ENCODE assay signal across 17 cellular contexts in genomic region chr6:75436869-75437268, GRCh38. TPM values are rescaled to one million over a fixed set of nuclear protein-coding genes. Genes with fewer than 3 reads are reported as not detected.
DNase-seq lines count a peak whose midpoint lies in the region; ATAC-seq and TF ChIP-seq lines count a peak whose summit lies in the region.
"Had no signal": no experiment of that assay in that cellular context is flagged by ENCODE, and none has a peak within 500 bp of the region (broad histone marks: within the 10 kb centered on the region; RNA-seq: fewer than 3 reads in every experiment).

No MANE protein-coding gene starts in this region.

- H3K9me3 ChIP-seq in right cardiac atrium (ENCODE audit: control insufficient read depth, low read length) (no peaks in the 10 kb centered on the region), psoas muscle (no peaks in the 10 kb centered on the region), aorta (ENCODE audit: control insufficient read depth, low read length) (no peaks in the 10 kb centered on the region)

- H3K27me3 ChIP-seq in right cardiac atrium (ENCODE audit: control insufficient read depth, insufficient read depth), result no peaks in the 10 kb centered on the region
- no peaks in the 10 kb centered on the region for H3K27me3 ChIP-seq in psoas muscle (ENCODE audit: insufficient read depth in 3 of 3, low read length in 2 of 3)
- H3K27me3 ChIP-seq in aorta (ENCODE audit: control insufficient read depth in 1 of 2, insufficient read depth in 2 of 2, low read length in 1 of 2), result no peaks in the 10 kb centered on the region
- H3K27me3 ChIP-seq: dorsolateral prefrontal cortex had no signal

- peak overlapping the region; percentile 80 for H3K27ac ChIP-seq in right cardiac atrium (ENCODE audit: low read length)
- H3K27ac ChIP-seq in psoas muscle, result peak overlapping the region; percentile 77
- H3K27ac ChIP-seq in aorta (ENCODE audit: low read depth in 1 of 2, low read length in 2 of 2), result peak overlapping the region; percentile 26 to 70

- peak; percentile 88 for ATAC-seq in Right ventricle myocardium inferior
- ATAC-seq in right cardiac atrium, result peak; percentile 86 to 91
- ATAC-seq in psoas muscle, result peak; percentile 59 to 86 (median 79)
- ATAC-seq in aorta (ENCODE audit: low FRiP score), result peak; percentile 87
- ATAC-seq: esophagus mucosa had no signal

- H3K4me3 ChIP-seq in right cardiac atrium (ENCODE audit: low read length), result no peak overlapping the region
- no peak overlapping the region for H3K4me3 ChIP-seq in psoas muscle
- no peak overlapping the region for H3K4me3 ChIP-seq in aorta (ENCODE audit: low read length in 2 of 2)

- H3K36me3 ChIP-seq in psoas muscle (ENCODE audit: insufficient read depth in 1 of 2, low read depth in 1 of 2), result no peaks in the 10 kb centered on the region
- H3K36me3 ChIP-seq in aorta (ENCODE audit: control insufficient read depth in 1 of 2, insufficient read depth in 2 of 2, low read length in 1 of 2), result no peaks in the 10 kb centered on the region

- 24% methylated on average over 4 of the region's 4 CpGs for WGBS in right cardiac atrium
- WGBS in psoas muscle, 3 donors, result 12 to 21% (median 17%) methylated on average over 4 of the region's 4 CpGs
- WGBS in aorta, 2 donors, result 0 to 3% methylated on average over 4 of the region's 4 CpGs

- intact Hi-C loops in Right ventricle myocardium inferior (cut with DNase I) (loop anchor here (2.0 to 5.0 kb wide), 2 partner anchors 54 to 70 kb away; no protein-coding TSS in a partner anchor), cardiac septum (cut with DNase I) (loop anchor here (5.0 kb wide), 2 partner anchors 55 to 70 kb away; partner anchors contain the start of gene FILIP1), right cardiac atrium (cut with DNase I) (loop anchor here in 1 of 4 donors (10.0 kb wide), 1 partner anchor 58 kb away; the partner anchor contains the start of gene FILIP1), psoas muscle (cut with DNase I) (loop anchor here (5.0 kb wide), 3 partner anchors 40 to 55 kb away; partner anchors contain the start of gene FILIP1 (in 1 of the 2)), aorta (cut with DNase I) (loop anchor here in 1 of 2 donors (5.0 kb wide), 1 partner anchor 35 kb away; no protein-coding TSS in a partner anchor)

- TF ChIP-seq CTCF in psoas muscle (IDR thresholded peaks at IDR 0.05), result no peak

- DNase-seq in Right ventricle myocardium inferior (ENCODE audit: missing footprints) (peak; percentile 66), cardiac septum (ENCODE audit: low spot score) (no peak), right cardiac atrium (peak; percentile 54 to 85 (median 83)), psoas muscle (peak; percentile 62 to 78), aorta (peak; percentile 54 to 73), HuH-7 (ENCODE audit: low spot score) (no peak), SKM-1 (lab: John Stamatoyannopoulos, UW; ENCODE audit: unreplicated experiment) (no peak), NCI-H345 treated with DMSO at 0.1 percent for 48 hours (lab: John Stamatoyannopoulos, UW; ENCODE audit: unreplicated experiment) (no peak)
- DNase-seq: CD4-positive, alpha-beta T cell; KG1; NCI-H1436 treated with DMSO at 0.1 percent for 48 hours; NCI-H345; stimulated activated naive CD4-positive, alpha-beta T cell treated with Interleukin-2 at 50 U/mL for 16 hours had no signal

- peaks cover 5% of the 10 kb centered on the region for H3K4me1 ChIP-seq in right cardiac atrium (ENCODE audit: control insufficient read depth, insufficient read depth, low read length)
- peaks cover 45% of the 10 kb centered on the region for H3K4me1 ChIP-seq in psoas muscle
- H3K4me1 ChIP-seq in aorta (ENCODE audit: control insufficient read depth in 1 of 2, insufficient read depth in 2 of 2, low read length in 2 of 2), result peaks cover 9 to 11% of the 10 kb centered on the region in 2 donors

RNA-seq across cellular contexts. Expression of gene FILIP1, which starts 56.7 kb away (rescaled TPM):
- total RNA-seq in Right ventricle myocardium inferior (149 TPM), cardiac septum (183 TPM), right cardiac atrium (100 to 1,000 TPM; 110 to 131 (median 118) TPM), psoas muscle (100 to 1,000 TPM in 1 of 4 donors, 10 to 100 TPM in 3; 71.5 to 129 (median 87.1) TPM), aorta (10 to 100 TPM; 34.4 to 53.3 TPM)
- polyA plus RNA-seq in right cardiac atrium (39.1 TPM), psoas muscle (10 to 100 TPM in 2 of 3 donors, 1 to 10 TPM in 1; 2.8 to 32.4 (median 20.1) TPM), aorta (1 to 10 TPM; 6.9 to 8.3 TPM)
- total RNA-seq: activated T-helper 2 cell treated with anti-CD3 and anti-CD28 coated beads, Interferon-gamma antibody, Interleukin-2, Interleukin-4, amounts not matched to agents 10 μg/mL and 5 μg/mL and 100 μg/mL, durations not matched to agents 14 hours and 24 hours and 36 hours; SK-MEL-5 had no signal

Comparison
In these comparisons a context has a peak if more than half of its experiments do, and no peak if none do; other contexts are left out.
1. DNase-seq: peak in Right ventricle myocardium inferior (single experiment), right cardiac atrium (3 of 3), psoas muscle (2 of 2) and aorta (2 of 2); none in cardiac septum (single experiment), HuH-7 (single experiment), SKM-1 (single experiment) and NCI-H345 treated with DMSO at 0.1 percent for 48 hours (single experiment).
2. Peak in every context shown above with its lines, with median percentiles within 50 percentile points of each other: ATAC-seq and H3K27ac ChIP-seq.